Comparison of ENCODE assay signal across 8 cellular contexts in genomic region chr20:36051318-36052116, GRCh38.
DNase-seq lines count a peak whose midpoint lies in the region; ATAC-seq and TF ChIP-seq lines count a peak whose summit lies in the region.

No MANE protein-coding gene starts in this region.

- H3K4me1 ChIP-seq in heart left ventricle (peaks cover 0 to 32% (median 23%) of the 10 kb centered on the region in 12 donors), body of pancreas (peaks cover 21% of the 10 kb centered on the region), mesenchymal stem cell (ENCODE audit: control insufficient read depth, insufficient read depth, low read depth, low read length) (peaks cover 3% of the 10 kb centered on the region), upper lobe of right lung (peaks cover 23% of the 10 kb centered on the region)

- H3K36me3 ChIP-seq in heart left ventricle (peaks cover 0 to 14% (median 0%) of the 10 kb centered on the region in 9 donors), body of pancreas (replicated peaks in 1 of 2; ENCODE audit: insufficient read depth in 1 of 2, low read depth in 2 of 2) (no peaks in the 10 kb centered on the region), mesenchymal stem cell (ENCODE audit: control insufficient read depth in 1 of 2, insufficient read depth in 2 of 2, low read depth in 1 of 2, low read length in 2 of 2) (peaks cover 3 to 6% of the 10 kb centered on the region in 2 experiments), upper lobe of right lung (no peaks in the 10 kb centered on the region)

- H3K27ac ChIP-seq in heart left ventricle (peak overlapping the region in 11 of 12 donors; percentile 92 to 100 (median 99)), body of pancreas (peak overlapping the region; percentile 93 to 96 (median 95)), mesenchymal stem cell (ENCODE audit: low read length, poor library complexity, severe bottlenecking) (peak overlapping the region; percentile 60), upper lobe of right lung (peak overlapping the region; percentile 98)

- H3K4me3 ChIP-seq in heart left ventricle (peak overlapping the region; percentile 72 to 100 (median 96)), body of pancreas (peak overlapping the region in 1 of 2 donors; percentile 99), mesenchymal stem cell (ENCODE audit: insufficient read depth in 1 of 2, low read depth in 1 of 2, low read length in 2 of 2) (peak overlapping the region in 1 of 2 experiments; percentile 86), upper lobe of right lung (peak overlapping the region; percentile 96)

- no peak for ATAC-seq in heart left ventricle
- no peak for ATAC-seq in body of pancreas
- ATAC-seq in upper lobe of right lung = no peak

- no peak overlapping the region for H2BK5ac ChIP-seq in mesenchymal stem cell (ENCODE audit: low read depth, low read length, poor library complexity, severe bottlenecking)

- H3K4me2 ChIP-seq in mesenchymal stem cell (ENCODE audit: low read length, poor library complexity, severe bottlenecking) = peak overlapping the region; percentile 68

- TF ChIP-seq POLR2A in heart left ventricle (IDR thresholded peaks at IDR 0.05) = no peak
- TF ChIP-seq POLR2A in body of pancreas (IDR thresholded peaks at IDR 0.05) = no peak

- no peaks in the 10 kb centered on the region for H3K9me3 ChIP-seq in heart left ventricle
- no peaks in the 10 kb centered on the region for H3K9me3 ChIP-seq in body of pancreas
- H3K9me3 ChIP-seq in mesenchymal stem cell (ENCODE audit: control insufficient read depth, low read length) = no peaks in the 10 kb centered on the region
- no peaks in the 10 kb centered on the region for H3K9me3 ChIP-seq in upper lobe of right lung

- peak overlapping the region; percentile 99 for H3K9ac ChIP-seq in mesenchymal stem cell (ENCODE audit: low read length)

- intact Hi-C loops in heart left ventricle (cut with DNase I) = loop anchor here in 3 of 10 donors (2.0 to 5.0 kb wide), 3 partner anchors 13 to 99 kb away; partner anchors contain the start of gene SCAND1 (in 1 of the 3)
- intact Hi-C loops in cardiac septum (cut with DNase I) = no loop called here
- intact Hi-C loops in body of pancreas (cut with DNase I) = no loop called here
- intact Hi-C loops in upper lobe of right lung (cut with DNase I) = no loop called here

- no peak overlapping the region for H2AFZ ChIP-seq in mesenchymal stem cell (ENCODE audit: low read depth, low read length)

- no peaks in the 10 kb centered on the region for H3K27me3 ChIP-seq in heart left ventricle
- no peaks in the 10 kb centered on the region for H3K27me3 ChIP-seq in body of pancreas
- peaks cover 0 to 5% of the 10 kb centered on the region in 2 experiments for H3K27me3 ChIP-seq in mesenchymal stem cell (ENCODE audit: control insufficient read depth in 1 of 2, insufficient read depth in 1 of 2, low read length in 2 of 2)
- no peaks in the 10 kb centered on the region for H3K27me3 ChIP-seq in upper lobe of right lung

- 83 to 85% (median 83%) methylated on average over 13 of the region's 13 CpGs for WGBS in heart left ventricle, 4 donors
- 69 to 80% methylated on average over 13 of the region's 13 CpGs for WGBS in body of pancreas, 2 donors
- WGBS in mesenchymal stem cell = 88% methylated on average over 13 of the region's 13 CpGs

- no peaks in the 10 kb centered on the region for H3K79me1 ChIP-seq in mesenchymal stem cell (replicated peaks; ENCODE audit: low read length, poor library complexity, severe bottlenecking)

- H2AK5ac ChIP-seq in mesenchymal stem cell (ENCODE audit: low read length, severe bottlenecking) = peak overlapping the region; percentile 56

- peak overlapping the region; percentile 34 to 45 for H2BK12ac ChIP-seq in mesenchymal stem cell (ENCODE audit: low read length in 2 of 2)

- H2BK15ac ChIP-seq in mesenchymal stem cell (ENCODE audit: low read depth, poor library complexity, severe bottlenecking) = no peak overlapping the region

- TF ChIP-seq CTCF in heart left ventricle (IDR thresholded peaks at IDR 0.05) (no peak), body of pancreas (IDR thresholded peaks at IDR 0.05) (no peak), upper lobe of right lung (IDR thresholded peaks at IDR 0.05) (no peak)

- H3K18ac ChIP-seq in mesenchymal stem cell (ENCODE audit: low read depth in 1 of 2, low read length in 2 of 2) = peak overlapping the region in 1 of 2 experiments; percentile 80

- peak overlapping the region; percentile 7 to 43 for H3K4ac ChIP-seq in mesenchymal stem cell (ENCODE audit: low read depth in 1 of 2, low read length in 2 of 2)

- H2BK120ac ChIP-seq in mesenchymal stem cell (ENCODE audit: low read depth, low read length) = no peak overlapping the region

- no peak overlapping the region for H3K14ac ChIP-seq in mesenchymal stem cell (ENCODE audit: low read length in 2 of 2)

- H4K8ac ChIP-seq in mesenchymal stem cell (ENCODE audit: low read length) = peak overlapping the region; percentile 92

- DNase-seq in heart left ventricle (no peak), cardiac septum (ENCODE audit: low spot score) (no peak), body of pancreas (no peak), mesenchymal stem cell (no peak), upper lobe of right lung (no peak), NCI-H2227 (lab: John Stamatoyannopoulos, UW; ENCODE audit: unreplicated experiment) (no peak), HuH-7.5 (ENCODE audit: low spot score) (no peak), GM03348 (ENCODE audit: low spot score) (no peak)

- no peak overlapping the region for H3K23ac ChIP-seq in mesenchymal stem cell (ENCODE audit: low read length in 2 of 2)

- peak overlapping the region; percentile 57 for H4K91ac ChIP-seq in mesenchymal stem cell (ENCODE audit: low read length)
